ENCODE assay signal across 14 cellular contexts in the genomic region with DNA sequence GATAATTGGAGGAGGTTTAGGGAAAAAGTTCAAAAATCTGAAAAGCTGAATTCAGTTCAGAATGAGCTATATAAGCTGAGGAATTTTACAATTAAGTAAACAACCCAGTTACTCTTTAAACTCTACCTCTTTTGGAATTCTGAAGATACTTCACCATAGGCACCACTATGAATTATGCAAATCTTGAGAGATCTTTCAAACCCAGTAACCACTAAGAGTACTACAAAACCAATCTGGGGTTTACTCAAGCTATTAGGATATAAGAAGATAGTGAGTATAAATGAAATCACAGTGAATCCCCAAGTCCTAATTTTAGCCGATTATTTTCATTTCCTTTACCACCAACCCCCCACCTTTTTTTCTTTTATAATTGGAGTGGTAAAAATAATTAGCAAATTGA. TPM values are rescaled to one million over a fixed set of nuclear protein-coding genes. Genes with fewer than 3 reads are reported as not detected.
"Had no signal": no experiment of that assay in that cellular context is flagged by ENCODE, and none has a peak within 500 bp of the region (broad histone marks: within the 10 kb centered on the region; RNA-seq: fewer than 3 reads in every experiment).

No MANE protein-coding gene starts in this region.

- ATAC-seq: left ventricle myocardium superior, pancreas, WTC11 had no signal

- DNase-seq: activated CD4-positive, alpha-beta T cell treated with anti-CD3 and anti-CD28 coated beads, Interleukin-2, amount 50 U/mL, for 4 hours; activated effector memory CD4-positive, alpha-beta T cell treated with Interleukin-2 at 50 U/mL for 16 hours; adrenal gland; head of caudate nucleus; kidney glomerular epithelial cell; left ventricle myocardium superior; mesenchymal stem cell; naive thymus-derived CD8-positive, alpha-beta T cell; pancreas; sigmoid colon; spleen had no signal

- H3K27ac Mint-ChIP-seq: WTC11 had no signal

- H3K36me3 Mint-ChIP-seq: WTC11 had no signal

- H3K4me3 Mint-ChIP-seq: naive thymus-derived CD8-positive, alpha-beta T cell; WTC11 had no signal

RNA-seq across cellular contexts. Expression of a gene that starts 6.0 kb away (rescaled TPM):
- total RNA-seq: chondrocyte, frontal cortex, left ventricle myocardium superior had no signal
